ENCODE assay signal across 5 cellular contexts in the genomic region with DNA sequence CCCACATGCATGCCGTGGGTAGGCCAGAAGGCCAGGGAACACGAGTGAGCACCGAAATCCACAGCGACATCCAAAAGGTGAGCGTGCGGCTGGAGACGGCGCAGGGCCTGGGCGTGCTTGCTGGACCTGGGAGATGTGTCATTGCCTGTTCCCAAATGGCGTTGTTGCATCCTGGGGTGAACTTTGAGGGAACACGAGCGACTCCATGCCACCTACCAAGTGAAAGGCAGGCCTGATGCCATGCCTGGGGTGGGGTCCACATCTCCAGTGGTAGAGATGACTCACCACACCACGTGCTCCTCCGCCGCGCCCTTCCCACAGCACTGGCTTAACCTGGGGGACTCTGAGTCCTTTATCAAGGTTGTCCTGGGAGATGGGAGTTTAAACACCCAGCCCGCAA. TPM values are rescaled to one million over a fixed set of nuclear protein-coding genes. Genes with fewer than 3 reads are reported as not detected.
"Had no signal": no experiment of that assay in that cellular context is flagged by ENCODE, and none has a peak within 500 bp of the region (broad histone marks: within the 10 kb centered on the region; RNA-seq: fewer than 3 reads in every experiment).

No MANE protein-coding gene starts in this region.

- H3K27ac Mint-ChIP-seq: GM23338, H9 had no signal

- H2AFZ ChIP-seq: GM23338 had no signal

- H3K4me3 Mint-ChIP-seq: GM23338, H9 had no signal

- H3K4me2 ChIP-seq: GM23338 had no signal

- DNase-seq: H9, HCEC 1CT, IMR-90 had no signal

- ATAC-seq: GM23338 had no signal

- H3K4me3 ChIP-seq: GM23338 had no signal

- H3K4me1 Mint-ChIP-seq: GM23338, H9 had no signal

RNA-seq across cellular contexts. Expression of a gene that starts 24.7 kb away (rescaled TPM):
- total RNA-seq: HT-29, IMR-90 had no signal
- polyA plus RNA-seq: IMR-90 had no signal
